8 cellular contexts compared by ENCODE assay signal in the genomic region with DNA sequence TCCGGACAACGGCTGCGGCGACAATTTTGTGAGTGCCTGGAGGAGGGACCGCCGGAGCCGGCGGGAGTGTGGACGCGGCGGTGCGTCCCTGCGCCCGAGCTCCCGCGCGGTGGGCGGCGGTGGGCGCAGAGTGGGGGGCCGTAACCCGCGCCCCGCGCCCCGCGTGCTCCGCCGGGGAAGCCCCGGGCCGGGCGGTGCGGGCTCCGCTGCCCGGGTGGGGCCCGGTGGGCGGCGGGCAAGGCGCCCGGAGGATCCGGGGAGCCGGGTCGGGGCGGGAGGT. TPM values are rescaled to one million over a fixed set of nuclear protein-coding genes. Genes with fewer than 3 reads are reported as not detected.
A peak's percentile ranks its signal among the peaks of the same experiment; 100 is the strongest.
DNase-seq lines count a peak whose midpoint lies in the region; ATAC-seq and TF ChIP-seq lines count a peak whose summit lies in the region.

No MANE protein-coding gene starts in this region.

- DNase-seq in PC-9, result no peak
- no peak for DNase-seq in fibroblast of lung (ENCODE audit: low read depth in 2 of 2)
- DNase-seq in skeletal muscle cell (ENCODE audit: low read depth), result no peak
- no peak for DNase-seq in GM10266 (ENCODE audit: extremely low spot score)
- DNase-seq in activated CD8-positive, alpha-beta memory T cell treated with anti-CD3 and anti-CD28 coated beads for 24 hours, result no peak
- DNase-seq in activated CD8-positive, alpha-beta memory T cell treated with anti-CD3 and anti-CD28 coated beads, Interleukin-2, amount 50 U/mL, for 4 hours, result no peak

- H3K27ac ChIP-seq in PC-9 (no peak overlapping the region), fibroblast of lung (ENCODE audit: insufficient read depth, low read length) (peak overlapping the region; percentile 62)

- H3K9ac ChIP-seq in fibroblast of lung (ENCODE audit: insufficient read depth, low read length), result peak overlapping the region; percentile 78

- H3K27me3 ChIP-seq in PC-9 (ENCODE audit: insufficient read depth, low read depth), result peaks cover 12% of the 10 kb centered on the region; the same call in 1 of the 2 replicates
- H3K27me3 ChIP-seq in fibroblast of lung (ENCODE audit: control insufficient read depth, insufficient read depth, low read length), result no peaks in the 10 kb centered on the region

- H2AFZ ChIP-seq in PC-9, result peak overlapping the region; percentile 93
- H2AFZ ChIP-seq in fibroblast of lung (ENCODE audit: low read length), result peak overlapping the region; percentile 82

- CTCF ChIA-PET in PC-9 (lab: Charles Lee), result no interaction called here

- H3K4me3 ChIP-seq in PC-9 (peak overlapping the region; percentile 55), fibroblast of lung (replicated peaks in 1 of 4; ENCODE audit: control extremely low read depth in 1 of 4, insufficient read depth in 1 of 4, low read depth in 3 of 4, low read length in 4 of 4) (peak overlapping the region; percentile 45 to 86 (median 67)), skeletal muscle cell (ENCODE audit: low read depth, low read length) (peak overlapping the region; percentile 78)

- H3K4me2 ChIP-seq in PC-9 (peak overlapping the region; percentile 84), fibroblast of lung (ENCODE audit: extremely low read depth, insufficient read depth, low read length) (peak overlapping the region; percentile 56)

- H4K20me1 ChIP-seq in PC-9 (ENCODE audit: insufficient read depth) (0 out of 2 replicates have a peak, but pooled peaks cover 3% of the 10 kb centered on the region), fibroblast of lung (ENCODE audit: control insufficient read depth, extremely low read depth, insufficient read depth, low read length) (no peaks in the 10 kb centered on the region)

- no TSS peak for BruUV-seq in PC-9 (replicated peaks; lab: Mats Ljungman, UMichigan)

- no peaks in the 10 kb centered on the region for H3K79me2 ChIP-seq in PC-9 (ENCODE audit: low read depth)
- H3K79me2 ChIP-seq in fibroblast of lung (ENCODE audit: control insufficient read depth, insufficient read depth, low read length), result no peaks in the 10 kb centered on the region

- POLR2A ChIA-PET in PC-9 (lab: Charles Lee; ENCODE audit: unreplicated experiment), result no interaction called here

- TF ChIP-seq CTCF in PC-9 (conservative IDR thresholded peaks at IDR 0.05) (no peak), fibroblast of lung (conservative IDR thresholded peaks at IDR 0.05 in 1 of 2, IDR thresholded peaks at IDR 0.05 in 1 of 2; ENCODE audit: low read depth in 1 of 2, low read length in 2 of 2) (no peak), GM10266 (IDR thresholded peaks at IDR 0.05; ENCODE audit: control insufficient read depth, insufficient read depth, low read depth, missing control alignments) (no peak)

- intact Hi-C loops in PC-9 (cut with micrococcal nuclease; ENCODE audit: unreplicated experiment), result loop anchor here (2.0 kb wide), 3 partner anchors 32 to 150 kb away; partner anchors contain the start of genes PLEKHA8 and ZNRF2

- no peaks in the 10 kb centered on the region for H3K36me3 ChIP-seq in PC-9 (ENCODE audit: low read depth)
- H3K36me3 ChIP-seq in fibroblast of lung (ENCODE audit: control insufficient read depth, insufficient read depth, low read length), result no peaks in the 10 kb centered on the region

- peaks cover 4% of the 10 kb centered on the region; the same call in 1 of the 2 replicates for H3F3A ChIP-seq in PC-9 (ENCODE audit: insufficient read depth, low read depth)

- H3K9me3 ChIP-seq in PC-9 (ENCODE audit: insufficient read depth, low read depth), result no peaks in the 10 kb centered on the region
- H3K9me3 ChIP-seq in fibroblast of lung (ENCODE audit: control insufficient read depth, insufficient read depth, low read depth, low read length), result no peaks in the 10 kb centered on the region

- ATAC-seq in GM21526 (IDR thresholded peaks at IDR 0.05; ENCODE audit: low FRiP score, unreplicated experiment) (peak; percentile 17), HG02852 (IDR thresholded peaks at IDR 0.05; ENCODE audit: unreplicated experiment) (no peak)

- H3K9me2 ChIP-seq in PC-9 (ENCODE audit: insufficient read depth), result no peaks in the 10 kb centered on the region

- peaks cover 8% of the 10 kb centered on the region; the same call in 1 of the 2 replicates for H3K4me1 ChIP-seq in PC-9 (replicated peaks; ENCODE audit: insufficient read depth)
- H3K4me1 ChIP-seq in fibroblast of lung (ENCODE audit: control insufficient read depth, extremely low read depth, insufficient read depth, low read length), result no peaks in the 10 kb centered on the region

RNA-seq across cellular contexts. Expression of gene MTURN, which starts 0.4 kb away (rescaled TPM):
- total RNA-seq in PC-9 (2021) (21.6 and 23.1 TPM in 2 replicates), fibroblast of lung (12.9 and 16.9 TPM in 2 replicates)
- polyA plus RNA-seq in fibroblast of lung, result 6.8 and 7.1 TPM in 2 replicates
- polyA plus RNA-seq in fibroblast of lung (2012), result 6.6 and 8.9 TPM in 2 replicates
- 0.12 and 3.9 TPM in 2 replicates for polyA minus RNA-seq in fibroblast of lung (ENCODE audit: low replicate concordance)
